Comparison of ENCODE assay signal across 35 cellular contexts in genomic region chr12:70213707-70214106, GRCh38.
"Had no signal": no experiment of that assay in that cellular context is flagged by ENCODE, and none has a peak within 500 bp of the region (broad histone marks: within the 10 kb centered on the region; RNA-seq: fewer than 3 reads in every experiment).

No MANE protein-coding gene starts in this region.

- H3K4me3 ChIP-seq: adrenal gland, body of pancreas, breast epithelium had no signal

- H3K36me3 ChIP-seq: adrenal gland, brain microvascular endothelial cell had no signal

- H3K4me1 ChIP-seq: adrenal gland, body of pancreas, breast epithelium had no signal

- H3K9me3 ChIP-seq: body of pancreas had no signal

- H3K27ac Mint-ChIP-seq: activated B cell treated with CpG ODN at 0.5 μM for 24 hours; activated CD4-positive, alpha-beta memory T cell treated with anti-CD3 and anti-CD28 coated beads for 36 hours; activated CD4-positive, alpha-beta T cell treated with anti-CD3 and anti-CD28 coated beads, Interleukin-2, amount 10 ng/mL, durations not matched to agents 24 days and 14 days; activated CD8-positive, alpha-beta T cell treated with anti-CD3 and anti-CD28 coated beads for 36 hours; activated naive CD4-positive, alpha-beta T cell treated with anti-CD3 and anti-CD28 coated beads for 36 hours; activated naive CD4-positive, alpha-beta T cell treated with anti-CD3 and anti-CD28 coated beads, Interleukin-2, amount 50 U/mL, for 72 hours; activated naive CD8-positive, alpha-beta T cell treated with anti-CD3 and anti-CD28 coated beads for 36 hours; activated T-cell treated with anti-CD3 and anti-CD28 coated beads, Interleukin-2, amount 50 U/mL, for 72 hours; activated T-helper 1 cell treated with anti-CD3 and anti-CD28 coated beads, Interleukin-12 subunit alpha, Interleukin-12 subunit beta, Interleukin-2, Interleukin-4 antibody, amounts not matched to agents 30 ng/mL and 10 ng/mL and 1 ng/mL, durations not matched to agents 14 hours and 24 hours and 36 hours; activated T-helper 17 cell treated with anti-CD3 and anti-CD28 coated beads, Interleukin-2, amount 50 U/mL, for 72 hours; T-helper 2 cell treated with Interferon-gamma antibody and Interleukin-4, amounts not matched to agents 5 μg/mL and 100 μg/mL, for 36 hours had no signal

- FAIRE-seq: astrocyte, TTC549 had no signal

- H3K4me1 Mint-ChIP-seq: activated B cell treated with CpG ODN at 0.5 μM for 24 hours; activated T-helper 17 cell treated with anti-CD3 and anti-CD28 coated beads, Interleukin-2, amount 50 U/mL, for 72 hours had no signal

- H3K27me3 Mint-ChIP-seq: activated B cell treated with CpG ODN at 0.5 μM for 24 hours; activated CD4-positive, alpha-beta memory T cell treated with anti-CD3 and anti-CD28 coated beads for 36 hours; activated CD4-positive, alpha-beta T cell treated with anti-CD3 and anti-CD28 coated beads, Interleukin-2, amount 10 ng/mL, durations not matched to agents 24 days and 14 days; activated CD8-positive, alpha-beta T cell treated with anti-CD3 and anti-CD28 coated beads for 36 hours; activated naive CD8-positive, alpha-beta T cell treated with anti-CD3 and anti-CD28 coated beads for 36 hours; activated T-helper 17 cell treated with anti-CD3 and anti-CD28 coated beads, Interleukin-2, amount 50 U/mL, for 72 hours had no signal

- ATAC-seq: activated CD8-positive, alpha-beta T cell treated with anti-CD3 and anti-CD28 coated beads for 36 hours; activated naive CD4-positive, alpha-beta T cell treated with anti-CD3 and anti-CD28 coated beads, Interleukin-2, amount 50 U/mL, for 72 hours; activated T-cell treated with anti-CD3 and anti-CD28 coated beads, Interleukin-2, amount 50 U/mL, for 4 hours; activated T-cell treated with anti-CD3 and anti-CD28 coated beads, Interleukin-2, amount 50 U/mL, for 72 hours; activated T-helper 17 cell treated with anti-CD3 and anti-CD28 coated beads, Interleukin-2, amount 50 U/mL, for 72 hours; body of pancreas had no signal

- H3K27me3 ChIP-seq: adrenal gland, body of pancreas, brain microvascular endothelial cell, breast epithelium had no signal

- DNase-seq: activated B cell treated with CpG ODN at 0.5 μM for 24 hours; activated CD4-positive, alpha-beta memory T cell treated with anti-CD3 and anti-CD28 coated beads for 36 hours; activated CD4-positive, alpha-beta T cell treated with anti-CD3 and anti-CD28 coated beads for 4 hours; activated CD4-positive, alpha-beta T cell treated with anti-CD3 and anti-CD28 coated beads, Interleukin-2, amount 10 ng/mL, durations not matched to agents 24 days and 14 days; activated CD4-positive, alpha-beta T cell treated with anti-CD3 and anti-CD28 coated beads, Interleukin-2, amount 50 U/mL, for 1 hour; activated CD4-positive, alpha-beta T cell treated with anti-CD3 and anti-CD28 coated beads, Interleukin-2, amount 50 U/mL, for 4 hours; activated CD4-positive, CD25-positive, alpha-beta regulatory T cell treated with anti-CD3 and anti-CD28 coated beads, Interleukin-2, amount 50 U/mL, for 72 hours; activated CD8-positive, alpha-beta memory T cell treated with anti-CD3 and anti-CD28 coated beads, Interleukin-2, amount 50 U/mL, for 4 hours; activated CD8-positive, alpha-beta T cell treated with anti-CD3 and anti-CD28 coated beads for 36 hours; activated effector memory CD4-positive, alpha-beta T cell treated with anti-CD3 and anti-CD28 coated beads, Interleukin-2, amount 50 U/mL, for 16 hours; activated gamma-delta T cell treated with Interleukin-2 at 50 U/mL for 16 hours; activated naive CD4-positive, alpha-beta T cell; activated naive CD4-positive, alpha-beta T cell treated with anti-CD3 and anti-CD28 coated beads for 36 hours; activated naive CD4-positive, alpha-beta T cell treated with anti-CD3 and anti-CD28 coated beads, Interleukin-2, amount 50 U/mL, for 16 hours; activated naive CD8-positive, alpha-beta T cell treated with anti-CD3 and anti-CD28 coated beads for 36 hours; activated T-cell treated with anti-CD3 and anti-CD28 coated beads for 4 hours; activated T-cell treated with anti-CD3 and anti-CD28 coated beads, Interleukin-2, amount 50 U/mL, for 1 hour; activated T-cell treated with anti-CD3 and anti-CD28 coated beads, Interleukin-2, amount 50 U/mL, for 4 hours; activated T-cell treated with anti-CD3 and anti-CD28 coated beads, Interleukin-2, amount 50 U/mL, for 72 hours; adrenal gland; amniotic stem cell; aorta; body of pancreas; brain microvascular endothelial cell; central memory CD4-positive, alpha-beta T cell; T-helper 2 cell; T-helper 9 cell had no signal

- H3K4me3 Mint-ChIP-seq: activated B cell treated with CpG ODN at 0.5 μM for 24 hours; activated CD4-positive, alpha-beta memory T cell treated with anti-CD3 and anti-CD28 coated beads for 36 hours; activated CD4-positive, alpha-beta T cell treated with anti-CD3 and anti-CD28 coated beads, Interleukin-2, amount 10 ng/mL, durations not matched to agents 24 days and 14 days; activated CD8-positive, alpha-beta T cell treated with anti-CD3 and anti-CD28 coated beads for 36 hours; activated naive CD4-positive, alpha-beta T cell treated with anti-CD3 and anti-CD28 coated beads for 36 hours; activated naive CD8-positive, alpha-beta T cell treated with anti-CD3 and anti-CD28 coated beads for 36 hours; activated T-cell treated with anti-CD3 and anti-CD28 coated beads, Interleukin-2, amount 50 U/mL, for 4 hours; activated T-cell treated with anti-CD3 and anti-CD28 coated beads, Interleukin-2, amount 50 U/mL, for 72 hours; activated T-helper 1 cell treated with anti-CD3 and anti-CD28 coated beads, Interleukin-12 subunit alpha, Interleukin-12 subunit beta, Interleukin-2, Interleukin-4 antibody, amounts not matched to agents 30 ng/mL and 10 ng/mL and 1 ng/mL, durations not matched to agents 14 hours and 24 hours and 36 hours; activated T-helper 17 cell treated with anti-CD3 and anti-CD28 coated beads, Interleukin-2, amount 50 U/mL, for 72 hours; T-helper 2 cell treated with Interferon-gamma antibody and Interleukin-4, amounts not matched to agents 5 μg/mL and 100 μg/mL, for 36 hours had no signal

- H3K27ac ChIP-seq: adrenal gland, body of pancreas, brain microvascular endothelial cell, breast epithelium, VCaP had no signal
